In genomic region chr1:30505853-30506784, GRCh38 we compare ENCODE assay signal across 1 cellular context.
TF ChIP-seq lines count a peak whose summit lies in the region.

No MANE protein-coding gene starts in this region.

TF ChIP-seq in H1, 55 proteins besides CTCF, POLR2A, EP300 and RAD21:
- no peak for TF ChIP-seq CREB1 (IDR thresholded peaks at IDR 0.05)
- no peak for TF ChIP-seq BACH1 (IDR thresholded peaks at IDR 0.05; ENCODE audit: low read length)
